ENCODE assay signal across 18 cellular contexts in genomic region chr20:49133571-49133970, GRCh38. TPM values are rescaled to one million over a fixed set of nuclear protein-coding genes. Genes with fewer than 3 reads are reported as not detected.
DNase-seq lines count a peak whose midpoint lies in the region; ATAC-seq and TF ChIP-seq lines count a peak whose summit lies in the region.
"Had no signal": no experiment of that assay in that cellular context is flagged by ENCODE, and none has a peak within 500 bp of the region (broad histone marks: within the 10 kb centered on the region; RNA-seq: fewer than 3 reads in every experiment).

No MANE protein-coding gene starts in this region.

- no peak for TF ChIP-seq CTCF in H9 (conservative IDR thresholded peaks at IDR 0.05)
- TF ChIP-seq CTCF in activated B cell treated with CpG ODN at 0.5 μM for 24 hours (IDR thresholded peaks at IDR 0.05): no peak
- TF ChIP-seq CTCF in esophagus squamous epithelium (IDR thresholded peaks at IDR 0.05): no peak
- TF ChIP-seq CTCF in MCF 10A (IDR thresholded peaks at IDR 0.05; ENCODE audit: unreplicated experiment): no peak

- H2BK120ac ChIP-seq in H9 (ENCODE audit: low read depth, low read length, poor library complexity, severe bottlenecking): no peak overlapping the region

- no peak overlapping the region for H2BK5ac ChIP-seq in H9 (ENCODE audit: insufficient read length, low read length)

- no peak overlapping the region for H3K9ac ChIP-seq in H9 (ENCODE audit: extremely low read depth, insufficient read length, low read length)

- no peak for ATAC-seq in activated B cell treated with CpG ODN at 0.5 μM for 24 hours (ENCODE audit: low read depth)
- ATAC-seq in left lobe of liver: peak; percentile 36
- ATAC-seq in sciatic nerve: peak; percentile 23
- ATAC-seq: activated T-helper 17 cell treated with anti-CD3 and anti-CD28 coated beads, Interleukin-2, amount 50 U/mL, for 72 hours; stimulated activated naive CD8-positive, alpha-beta T cell treated with anti-CD3 and anti-CD28 coated beads, Interleukin-15, amount 100 ng/mL, for 72 hours had no signal

- peaks cover 21 to 57% (median 54%) of the 10 kb centered on the region in 3 experiments; a peak in 5 of 7 replicates for H3K36me3 Mint-ChIP-seq in H9 (ENCODE audit: insufficient read depth in 1 of 3, low read depth in 3 of 3)
- peaks cover 69% of the 10 kb centered on the region for H3K36me3 Mint-ChIP-seq in activated B cell treated with CpG ODN at 0.5 μM for 24 hours (ENCODE audit: low read depth)
- peaks cover 40% of the 10 kb centered on the region for H3K36me3 Mint-ChIP-seq in MCF 10A (ENCODE audit: insufficient read depth, unreplicated experiment)

- H3K4me1 Mint-ChIP-seq in H9: peaks cover 9 to 11% of the 10 kb centered on the region in 2 experiments
- peaks cover 2% of the 10 kb centered on the region for H3K4me1 Mint-ChIP-seq in activated B cell treated with CpG ODN at 0.5 μM for 24 hours
- H3K4me1 Mint-ChIP-seq in MCF 10A (ENCODE audit: insufficient read depth, unreplicated experiment): peaks cover 6% of the 10 kb centered on the region

- POLR2A ChIA-PET in activated B cell treated with CpG ODN at 0.5 μM for 24 hours (lab: Charles Lee): no interaction called here
- POLR2A ChIA-PET in MCF 10A (lab: Yijun Ruan, JAX): interaction anchor here (0.7 to 2.1 kb wide), 5 partner anchors 33 to 138 kb away, joined by 3 to 19 read pairs (median 3); no protein-coding TSS in a partner anchor

- no peak overlapping the region for H2BK20ac ChIP-seq in H9 (ENCODE audit: low read depth, low read length, poor library complexity, severe bottlenecking)

- H4K20me1 ChIP-seq in H9 (ENCODE audit: control insufficient read depth, insufficient read depth, insufficient read length): no peaks in the 10 kb centered on the region

- no peak overlapping the region for H3K4me3 ChIP-seq in esophagus squamous epithelium
- H3K4me3 ChIP-seq: HAP-1 had no signal

- no peak overlapping the region for H3K23ac ChIP-seq in H9 (ENCODE audit: insufficient read length, low read depth, low read length)

- H2BK15ac ChIP-seq in H9 (ENCODE audit: low read depth, low read length): no peak overlapping the region

- no peak overlapping the region for H3T11ph ChIP-seq in H9 (ENCODE audit: low read length)

- no peak overlapping the region for H3K18ac ChIP-seq in H9 (ENCODE audit: insufficient read length, low read depth, low read length)

- H3K27ac ChIP-seq in H9 (ENCODE audit: insufficient read length, low read depth, low read length): no peak overlapping the region
- peak overlapping the region in 1 of 4 donors; percentile 8 for H3K27ac ChIP-seq in esophagus squamous epithelium
- H3K27ac ChIP-seq: HL-60 had no signal

- H3K9me3 ChIP-seq in H9 (ENCODE audit: control insufficient read depth, low read depth, low read length) (no peaks in the 10 kb centered on the region), esophagus squamous epithelium (no peaks in the 10 kb centered on the region)
- H3K9me3 ChIP-seq: Caco-2, HAP-1 had no signal

- no peak overlapping the region for H4K8ac ChIP-seq in H9 (replicated peaks; ENCODE audit: insufficient read length, low read depth, low read length)

- no CpG with 5 or more reads among the region's 3 CpGs for WGBS in H9 (ENCODE audit: extremely low coverage, insufficient read length, low lambda C conversion rate)
- WGBS in esophagus squamous epithelium, 2 donors: 67 to 86% methylated on average over 2 to 3 of the region's 3 CpGs

- H4K5ac ChIP-seq in H9 (ENCODE audit: insufficient read length, low read depth, low read length): no peak overlapping the region

- H3K4me2 ChIP-seq in H9 (ENCODE audit: insufficient read depth, insufficient read length, low read length): no peak overlapping the region

- no peak overlapping the region for H2AFZ ChIP-seq in H9 (ENCODE audit: low read length)

- H3K79me1 ChIP-seq in H9 (ENCODE audit: insufficient read depth, low read depth, low read length, poor library complexity, severe bottlenecking): no peaks in the 10 kb centered on the region

- H3K14ac ChIP-seq in H9 (ENCODE audit: insufficient read depth, low read length): no peak overlapping the region

- no peak for DNase-seq in H9
- DNase-seq in activated B cell treated with CpG ODN at 0.5 μM for 24 hours: no peak
- no peak for DNase-seq in left lobe of liver (ENCODE audit: low spot score)
- no peak for DNase-seq in sciatic nerve (ENCODE audit: low spot score)
- no peak for DNase-seq in DMS 273 treated with DMSO at 0.1 percent for 48 hours (lab: John Stamatoyannopoulos, UW)
- no peak for DNase-seq in GM19238 (ENCODE audit: insufficient read length, low spot score)
- no peak for DNase-seq in esophagus squamous epithelium (lab: John Stamatoyannopoulos, UW)
- no peak for DNase-seq in MCF 10A (ENCODE audit: unreplicated experiment)
- DNase-seq: NCI-H2081 treated with DMSO at 0.1 percent for 48 hours; occipital lobe; right cardiac atrium; SIG-M5; stimulated activated naive CD8-positive, alpha-beta T cell treated with anti-CD3 and anti-CD28 coated beads, Interleukin-15, amount 100 ng/mL, for 72 hours had no signal

- H3K9me3 Mint-ChIP-seq in H9: no peaks in the 10 kb centered on the region
- no peaks in the 10 kb centered on the region for H3K9me3 Mint-ChIP-seq in activated B cell treated with CpG ODN at 0.5 μM for 24 hours
- no peaks in the 10 kb centered on the region for H3K9me3 Mint-ChIP-seq in MCF 10A (ENCODE audit: unreplicated experiment)
- H3K9me3 Mint-ChIP-seq: activated T-helper 17 cell treated with anti-CD3 and anti-CD28 coated beads, Interleukin-2, amount 50 U/mL, for 72 hours; stimulated activated naive CD8-positive, alpha-beta T cell treated with anti-CD3 and anti-CD28 coated beads, Interleukin-15, amount 100 ng/mL, for 72 hours; T-helper 1 cell treated with Interleukin-12 subunit alpha and Interleukin-12 subunit beta and Interleukin-4 antibody, amounts not matched to agents 30 μg/mL and 1 μg/mL, for 36 hours had no signal

- no TSS peak for BruUV-seq in MCF 10A (replicated peaks; lab: Mats Ljungman, UMichigan)

- H3K56ac ChIP-seq in H9 (ENCODE audit: insufficient read length, low read depth, low read length): no peak overlapping the region

- TF ChIP-seq POLR2A in esophagus squamous epithelium (IDR thresholded peaks at IDR 0.05): no peak

- no peaks in the 10 kb centered on the region for H3K79me2 ChIP-seq in H9 (ENCODE audit: insufficient read depth, low read length)

- H3K4ac ChIP-seq in H9 (ENCODE audit: low read depth, low read length): no peak overlapping the region

- H3K4me3 Mint-ChIP-seq in H9 (no peak overlapping the region), activated B cell treated with CpG ODN at 0.5 μM for 24 hours (no peak overlapping the region), MCF 10A (ENCODE audit: unreplicated experiment) (no peak overlapping the region)
- H3K4me3 Mint-ChIP-seq: activated T-helper 17 cell treated with anti-CD3 and anti-CD28 coated beads, Interleukin-2, amount 50 U/mL, for 72 hours; stimulated activated naive CD8-positive, alpha-beta T cell treated with anti-CD3 and anti-CD28 coated beads, Interleukin-15, amount 100 ng/mL, for 72 hours; T-helper 1 cell treated with Interleukin-12 subunit alpha and Interleukin-12 subunit beta and Interleukin-4 antibody, amounts not matched to agents 30 μg/mL and 1 μg/mL, for 36 hours had no signal

- H3K27ac Mint-ChIP-seq in H9 (peak overlapping the region; percentile 70 to 94 (median 91); a peak in 5 of 7 replicates), activated B cell treated with CpG ODN at 0.5 μM for 24 hours (peak overlapping the region; percentile 27), MCF 10A (ENCODE audit: low read depth, unreplicated experiment) (no peak overlapping the region)

- CTCF ChIA-PET in activated B cell treated with CpG ODN at 0.5 μM for 24 hours (lab: Charles Lee) (interaction anchor here (1.1 to 3.1 kb wide), 6 partner anchors 13 to 97 kb away, joined by 3 to 93 read pairs (median 4); partner anchors contain the start of gene DDX27), MCF 10A (lab: Yijun Ruan, JAX) (interaction anchor here (0.6 to 8.4 kb wide), 26 partner anchors 8 to 401 kb away, joined by 3 to 173 read pairs (median 6); partner anchors contain the start of gene DDX27)

- peaks cover 0 to 84% (median 0%) of the 10 kb centered on the region in 3 donors for H3K36me3 ChIP-seq in esophagus squamous epithelium

- intact Hi-C loops in activated B cell treated with CpG ODN at 0.5 μM for 24 hours (cut with micrococcal nuclease): loop anchor here (1.0 to 10.0 kb wide), 3 partner anchors 51 to 401 kb away; partner anchors contain the start of gene STAU1
- intact Hi-C loops in sciatic nerve (cut with DNase I): loop anchor here (2.0 kb wide), 1 partner anchor 83 kb away; no protein-coding TSS in a partner anchor
- intact Hi-C loops in esophagus squamous epithelium (cut with DNase I): loop anchor here (2.0 kb wide), 1 partner anchor 83 kb away; no protein-coding TSS in a partner anchor
- intact Hi-C loops in MCF 10A (cut with micrococcal nuclease): loop anchor here (1.0 to 5.0 kb wide), 2 partner anchors 84 to 189 kb away; no protein-coding TSS in a partner anchor

- H3K23me2 ChIP-seq in H9 (ENCODE audit: insufficient read length, low read depth, low read length, poor library complexity, severe bottlenecking): no peaks in the 10 kb centered on the region

- no peak overlapping the region for H2AK5ac ChIP-seq in H9 (ENCODE audit: insufficient read length, low read length)

- H3K27me3 Mint-ChIP-seq in H9 (ENCODE audit: low read depth) (no peaks in the 10 kb centered on the region), activated B cell treated with CpG ODN at 0.5 μM for 24 hours (no peaks in the 10 kb centered on the region), MCF 10A (ENCODE audit: insufficient read depth, unreplicated experiment) (no peaks in the 10 kb centered on the region)
- H3K27me3 Mint-ChIP-seq: activated T-helper 17 cell treated with anti-CD3 and anti-CD28 coated beads, Interleukin-2, amount 50 U/mL, for 72 hours; stimulated activated naive CD8-positive, alpha-beta T cell treated with anti-CD3 and anti-CD28 coated beads, Interleukin-15, amount 100 ng/mL, for 72 hours had no signal

- no peak overlapping the region for H4K91ac ChIP-seq in H9 (ENCODE audit: insufficient read length, low read depth, low read length)

- H3K27me3 ChIP-seq in H9 (ENCODE audit: insufficient read depth, low read length): no peaks in the 10 kb centered on the region
- no peaks in the 10 kb centered on the region for H3K27me3 ChIP-seq in esophagus squamous epithelium

- H3K4me1 ChIP-seq in H9 (ENCODE audit: insufficient read depth, low read length): no peaks in the 10 kb centered on the region
- H3K4me1 ChIP-seq in esophagus squamous epithelium: peaks cover 0 to 9% (median 0%) of the 10 kb centered on the region in 3 donors
- H3K4me1 ChIP-seq: HAP-1 had no signal

- no peak overlapping the region for H2BK12ac ChIP-seq in H9 (ENCODE audit: insufficient read length, low read depth, low read length)

RNA-seq across cellular contexts. Expression of gene STAU1, which starts 54.6 kb away (rescaled TPM):
- total RNA-seq in H9 (2021) (106 TPM in 2 replicates), activated B cell treated with CpG ODN at 0.5 μM for 24 hours (39.3 and 40.3 TPM in 2 replicates), left lobe of liver (57.5 TPM), sciatic nerve (71.7 TPM), esophagus squamous epithelium (10 to 100 TPM; 51.4 to 65.6 (median 58.7) TPM), MCF 10A (2022) (109 and 110 TPM in 2 replicates)
